In genomic region chr6:8063762-8064637, GRCh38 we compare ENCODE assay signal across 1 cellular context.
TF ChIP-seq lines count a peak whose summit lies in the region.

TSS of gene BLOC1S5 (minus strand) at chr6:8064389. CDS start at chr6:8064376, 13 bp downstream.

TF ChIP-seq in HCT116, 20 proteins besides CTCF, POLR2A, EP300 and RAD21 (continued from another document):
- TF ChIP-seq ZBTB33 (IDR thresholded peaks at IDR 0.05; ENCODE audit: extremely low read depth, insufficient replicate concordance, low read length) (no peak), MAX (IDR thresholded peaks at IDR 0.05) (peak; percentile 59), SP1 (IDR thresholded peaks at IDR 0.05; ENCODE audit: low read depth) (peak; percentile 80), TCF7L2 (IDR thresholded peaks at IDR 0.05; ENCODE audit: borderline replicate concordance, extremely low read depth, insufficient read depth, insufficient read length) (peak; percentile 57), ELF1 (IDR thresholded peaks at IDR 0.05; ENCODE audit: borderline replicate concordance, low read depth) (peak; percentile 97), CBX3 (IDR thresholded peaks at IDR 0.05; ENCODE audit: low read depth) (peak; percentile 63)
TF ChIP-seq in HCT116: peak in this region for 12.
